ENCODE assay signal across 9 cellular contexts in genomic region chr3:129027544-129027880, GRCh38. TPM values are rescaled to one million over a fixed set of nuclear protein-coding genes. Genes with fewer than 3 reads are reported as not detected.
A peak's percentile ranks its signal among the peaks of the same experiment; 100 is the strongest.
DNase-seq lines count a peak whose midpoint lies in the region; ATAC-seq, FAIRE-seq and TF ChIP-seq lines count a peak whose summit lies in the region.
"Had no signal": no experiment of that assay in that cellular context is flagged by ENCODE, and none has a peak within 500 bp of the region (broad histone marks: within the 10 kb centered on the region; RNA-seq: fewer than 3 reads in every experiment).

No MANE protein-coding gene starts in this region.

- H2BK120ac ChIP-seq in mesendoderm (ENCODE audit: low read depth, low read length) = no peak overlapping the region

- no peak overlapping the region for H2BK5ac ChIP-seq in mesendoderm (ENCODE audit: low read length)

- CTCF ChIA-PET in GM12878 (lab: Yijun Ruan, JAX) = interaction anchor here (0.8 to 3.5 kb wide), 11 partner anchors 8 to 289 kb away, joined by 3 to 39 read pairs (median 4); partner anchors contain the start of gene CFAP92
- CTCF ChIA-PET in GM10248 (lab: Yijun Ruan, JAX) = interaction anchor here (0.7 to 7.6 kb wide), 14 partner anchors 9 to 218 kb away, joined by 3 to 36 read pairs (median 4); no protein-coding TSS in a partner anchor

- in situ Hi-C loops in GM12878 (cut with MboI) = no loop called here

- H3K18ac ChIP-seq in mesendoderm (ENCODE audit: low read length) = peak overlapping the region; percentile 11

- FAIRE-seq in GM12878 (lab: Jason Lieb, UNC) = no peak

- TF ChIP-seq RAD21 in GM12878 (IDR thresholded peaks at IDR 0.05; ENCODE audit: insufficient read depth, low read depth, low read length) = no peak

- BruUV-seq in GM12878 (replicated peaks; lab: Mats Ljungman, UMichigan) = no TSS peak

- no peak overlapping the region for H2AK5ac ChIP-seq in mesendoderm (ENCODE audit: low read length)

- no peaks in the 10 kb centered on the region for H4K20me1 ChIP-seq in GM12878 (ENCODE audit: control insufficient read depth, insufficient read depth)

- H3K56ac ChIP-seq in mesendoderm (ENCODE audit: low read length) = no peak overlapping the region

- no peak for DNase-seq in right atrium auricular region (ENCODE audit: low spot score)
- no peak for DNase-seq in left ventricle myocardium superior
- no peak for DNase-seq in GM12878 (ENCODE audit: low read depth, low spot score)
- DNase-seq in mesendoderm = no peak
- no peak for DNase-seq in vagina (ENCODE audit: extremely low spot score in 2 of 2)
- DNase-seq in AG08396 (ENCODE audit: low spot score) = no peak
- DNase-seq in stimulated activated naive CD4-positive, alpha-beta T cell treated with Interleukin-2 at 50 U/mL for 16 hours (lab: John Stamatoyannopoulos, UW) = no peak
- DNase-seq in GM10248 (ENCODE audit: extremely low spot score) = no peak

- no peak overlapping the region for H4K8ac ChIP-seq in mesendoderm (ENCODE audit: low read depth, low read length)

- SMC1A ChIA-PET in GM12878 (lab: Charles Lee; ENCODE audit: uncharacterized antibody, unreplicated experiment) = interaction anchor here (0.6 to 1.7 kb wide), 3 partner anchors 25 to 220 kb away, joined by 3 to 8 read pairs (median 3); no protein-coding TSS in a partner anchor

- H3K4me3 ChIP-seq in right atrium auricular region = peak overlapping the region; percentile 48 to 60
- H3K4me3 ChIP-seq in GM12878 = peak overlapping the region; percentile 74
- no peak overlapping the region for H3K4me3 ChIP-seq in mesendoderm (ENCODE audit: low read length)
- peak overlapping the region; percentile 39 to 52 for H3K4me3 ChIP-seq in vagina

- H3K27ac ChIP-seq in right atrium auricular region = peak overlapping the region; percentile 3 to 72
- no peak overlapping the region for H3K27ac ChIP-seq in GM12878 (ENCODE audit: control insufficient read depth, insufficient read depth)
- H3K27ac ChIP-seq in mesendoderm (ENCODE audit: low read depth, low read length) = no peak overlapping the region
- H3K27ac ChIP-seq in vagina = peak overlapping the region; percentile 60
- H3K27ac ChIP-seq: epithelial cell of prostate had no signal

- H3K4ac ChIP-seq in mesendoderm (ENCODE audit: low read depth, low read length) = no peak overlapping the region

- RAD21 ChIA-PET in GM12878 (lab: Charles Lee; ENCODE audit: unreplicated experiment) = no interaction called here

- H3K36me3 ChIP-seq in right atrium auricular region (no peaks in the 10 kb centered on the region), GM12878 (ENCODE audit: control insufficient read depth in 2 of 2, insufficient read depth in 2 of 2, low read length in 1 of 2) (no peaks in the 10 kb centered on the region), mesendoderm (ENCODE audit: control insufficient read depth, insufficient read depth, low read length) (no peaks in the 10 kb centered on the region), vagina (no peaks in the 10 kb centered on the region)

- H4K5ac ChIP-seq in mesendoderm (ENCODE audit: low read length) = no peak overlapping the region

- no peak for TF ChIP-seq CTCF in right atrium auricular region (IDR thresholded peaks at IDR 0.05)
- no peak for TF ChIP-seq CTCF in GM12878 (IDR thresholded peaks at IDR 0.05 in 2 of 3, conservative IDR thresholded peaks at IDR 0.05 in 1 of 3; ENCODE audit: control insufficient read depth in 2 of 3, extremely low read depth in 1 of 3, insufficient read depth in 1 of 3, low read depth in 3 of 3, low read length in 3 of 3)
- TF ChIP-seq CTCF in vagina (IDR thresholded peaks at IDR 0.05) = no peak
- no peak for TF ChIP-seq CTCF in GM10248 (IDR thresholded peaks at IDR 0.05; ENCODE audit: control extremely low read depth, extremely low read depth, low read depth, missing control alignments)

- ATAC-seq in left ventricle myocardium superior (no peak), GM12878 (no peak)

- POLR2A ChIA-PET in GM12878 (lab: Charles Lee) = interaction anchor here (0.6 to 2.2 kb wide), 4 partner anchors 11 to 124 kb away, joined by 3 to 10 read pairs (median 4); no protein-coding TSS in a partner anchor
- POLR2A ChIA-PET in GM10248 (lab: Yijun Ruan, JAX) = no interaction called here

- TF ChIP-seq POLR2A in GM12878 (IDR thresholded peaks at IDR 0.05; ENCODE audit: low read depth, low read length) (no peak), vagina (IDR thresholded peaks at IDR 0.05) (no peak)

- WGBS in GM12878 (ENCODE audit: insufficient coverage, insufficient replicate concordance, low lambda C conversion rate, missing lambda C conversion rate) = 77% methylated on average over 15 of the region's 15 CpGs
- WGBS in mesendoderm (ENCODE audit: extremely low coverage, insufficient coverage, low lambda C conversion rate) = no CpG with 5 or more reads among the region's 15 CpGs

- no peak overlapping the region for H2BK15ac ChIP-seq in mesendoderm (replicated peaks; ENCODE audit: low read depth)

- intact Hi-C loops in left ventricle myocardium superior (cut with micrococcal nuclease) = no loop called here
- intact Hi-C loops in GM12878 (cut with micrococcal nuclease; ENCODE audit: unreplicated experiment) = no loop called here
- intact Hi-C loops in vagina (cut with DNase I) = no loop called here

- H3K9ac ChIP-seq in GM12878 (ENCODE audit: control insufficient read depth, insufficient read depth, low read length) (0 out of 2 replicates have a peak overlapping the region, but pooled peaks have one; percentile 44), mesendoderm (ENCODE audit: low read length) (peak overlapping the region; percentile 38)

- H3K79me2 ChIP-seq in GM12878 (ENCODE audit: control insufficient read depth, insufficient read depth, low read length) (no peaks in the 10 kb centered on the region), mesendoderm (ENCODE audit: control insufficient read depth, insufficient read depth, low read length) (no peaks in the 10 kb centered on the region)

- no peaks in the 10 kb centered on the region for H3K27me3 ChIP-seq in right atrium auricular region
- no peaks in the 10 kb centered on the region for H3K27me3 ChIP-seq in GM12878 (replicated peaks in 1 of 2; ENCODE audit: control insufficient read depth in 2 of 2, insufficient read depth in 2 of 2, low read length in 1 of 2)
- H3K27me3 ChIP-seq in mesendoderm (ENCODE audit: insufficient read depth, low read length, poor library complexity) = no peaks in the 10 kb centered on the region
- no peaks in the 10 kb centered on the region for H3K27me3 ChIP-seq in vagina

- H3K4me1 ChIP-seq in right atrium auricular region (peaks cover 0 to 43% of the 10 kb centered on the region in 2 donors), GM12878 (ENCODE audit: control insufficient read depth, insufficient read depth, low read length) (peaks cover 5% of the 10 kb centered on the region), mesendoderm (ENCODE audit: control insufficient read depth, low read depth, low read length) (peaks cover 1% of the 10 kb centered on the region), vagina (peaks cover 47% of the 10 kb centered on the region)

- no peak for TF ChIP-seq EP300 in GM12878 (IDR thresholded peaks at IDR 0.05; ENCODE audit: borderline replicate concordance in 1 of 2, control insufficient read depth in 1 of 2, low read depth in 2 of 2, low read length in 2 of 2)

- H3K9me3 ChIP-seq in right atrium auricular region = no peaks in the 10 kb centered on the region
- H3K9me3 ChIP-seq in GM12878 (replicated peaks; ENCODE audit: control insufficient read depth, insufficient read depth, low read length) = no peaks in the 10 kb centered on the region; the same call in 2 of the 3 replicates
- H3K9me3 ChIP-seq in vagina = no peaks in the 10 kb centered on the region

- H3K4me2 ChIP-seq in GM12878 (ENCODE audit: control insufficient read depth, insufficient read depth) (peak overlapping the region; percentile 98), mesendoderm (ENCODE audit: low read length) (peak overlapping the region; percentile 44)

- peak overlapping the region; percentile 75 for H2AFZ ChIP-seq in GM12878 (ENCODE audit: control insufficient read depth, low read depth, low read length)

- H3K79me1 ChIP-seq in mesendoderm (ENCODE audit: low read length) = no peaks in the 10 kb centered on the region

- H3K23ac ChIP-seq in mesendoderm (ENCODE audit: low read length) = no peak overlapping the region

RNA-seq across cellular contexts. Expression of gene EFCC1, which starts 26.4 kb away (rescaled TPM):
- total RNA-seq in right atrium auricular region (1 to 10 TPM; 1.2 to 1.5 TPM), left ventricle myocardium superior (3.0 TPM), GM12878 (2014; rRNA removed) (not detected in 2 replicates), GM12878 (2014; rRNA removed; fragmentation: Illumina TruSeq; extraction: Trizol) (not detected in 2 replicates), GM12878 (2021) (not detected in 2 replicates), vagina (3.7 TPM)
- not detected in 2 replicates for total RNA-seq in GM12878 (2013; cell fraction: nucleolus; rRNA removed)
- not detected for polyA plus RNA-seq in GM12878 (2011; ENCODE audit: low read depth)
- polyA plus RNA-seq in GM12878 (2011; rRNA removed) (not detected in 2 replicates), GM12878 (2014; fragmentation: Illumina TruSeq; extraction: Trizol) (not detected in 2 replicates), GM12878 (2014; fragmentation: Nextera tagmentation; extraction: Ambion mirVana) (not detected), GM12878 (2014; rRNA removed) (not detected in 2 replicates), GM12878 (2016; fragmentation: Nextera tagmentation; extraction: Ambion mirVana) (not detected)
- not detected in 2 replicates for polyA plus RNA-seq in GM12878 (2011; cell fraction: cytosol; rRNA removed)
- not detected in 2 replicates for polyA plus RNA-seq in GM12878 (2011; cell fraction: nucleus; rRNA removed)
- polyA plus RNA-seq in GM12878 (2012) = not detected in 2 replicates
- not detected in 2 replicates for polyA minus RNA-seq in GM12878 (2011; rRNA and poly(A)+ RNA removed)
- not detected in 2 replicates for polyA minus RNA-seq in GM12878 (2011; cell fraction: cytosol; rRNA and poly(A)+ RNA removed)
- not detected in 2 replicates for polyA minus RNA-seq in GM12878 (2011; cell fraction: nucleus; rRNA and poly(A)+ RNA removed)
- polyA plus RNA-seq in mesendoderm (2013, experiment 1 of 2) = not detected
- polyA plus RNA-seq in mesendoderm (2013, experiment 2 of 2) = not detected

RNA-seq across cellular contexts. Expression of gene GP9, which starts 33.1 kb away (rescaled TPM):
- total RNA-seq in right atrium auricular region = not detected
- total RNA-seq in left ventricle myocardium superior = not detected
- total RNA-seq in GM12878 (2013; cell fraction: nucleolus; rRNA removed) = not detected in 2 replicates
- not detected in 2 replicates for total RNA-seq in GM12878 (2014; rRNA removed)
- total RNA-seq in GM12878 (2014; rRNA removed; fragmentation: Illumina TruSeq; extraction: Trizol) = not detected in 2 replicates
- not detected in 2 replicates for total RNA-seq in GM12878 (2021)
- polyA plus RNA-seq in GM12878 (2011; ENCODE audit: low read depth) = not detected
- not detected in 2 replicates for polyA plus RNA-seq in GM12878 (2011; rRNA removed)
- not detected in 2 replicates for polyA plus RNA-seq in GM12878 (2011; cell fraction: cytosol; rRNA removed)
- polyA plus RNA-seq in GM12878 (2011; cell fraction: nucleus; rRNA removed) = not detected in 2 replicates
- polyA plus RNA-seq in GM12878 (2012) = not detected in 2 replicates
- not detected in 2 replicates for polyA plus RNA-seq in GM12878 (2014; fragmentation: Illumina TruSeq; extraction: Trizol)
- polyA plus RNA-seq in GM12878 (2014; fragmentation: Nextera tagmentation; extraction: Ambion mirVana) = not detected
- 0.15 TPM in 1 of 2 replicates, not detected in the other for polyA plus RNA-seq in GM12878 (2014; rRNA removed)
- polyA plus RNA-seq in GM12878 (2016; fragmentation: Nextera tagmentation; extraction: Ambion mirVana) = not detected
- not detected in 2 replicates for polyA minus RNA-seq in GM12878 (2011; rRNA and poly(A)+ RNA removed)
- polyA minus RNA-seq in GM12878 (2011; cell fraction: cytosol; rRNA and poly(A)+ RNA removed) = not detected in 2 replicates
- polyA minus RNA-seq in GM12878 (2011; cell fraction: nucleus; rRNA and poly(A)+ RNA removed) = not detected in 2 replicates
- not detected for polyA plus RNA-seq in mesendoderm (2013, experiment 1 of 2)
- polyA plus RNA-seq in mesendoderm (2013, experiment 2 of 2) = not detected
- not detected for total RNA-seq in vagina

RNA-seq across cellular contexts. Expression of gene CFAP92, which starts 33.6 kb away (rescaled TPM):
- total RNA-seq in right atrium auricular region (not detected), left ventricle myocardium superior (0.27 TPM), GM12878 (2014; rRNA removed) (not detected in 2 replicates), GM12878 (2014; rRNA removed; fragmentation: Illumina TruSeq; extraction: Trizol) (not detected in 2 replicates), GM12878 (2021) (not detected in 2 replicates), vagina (not detected)
- total RNA-seq in GM12878 (2013; cell fraction: nucleolus; rRNA removed) = 0.17 TPM in 1 of 2 replicates, not detected in the other
- polyA plus RNA-seq in GM12878 (2011; ENCODE audit: low read depth) = not detected
- polyA plus RNA-seq in GM12878 (2011; rRNA removed) (0.22 TPM in 1 of 2 replicates, not detected in the other), GM12878 (2014; fragmentation: Illumina TruSeq; extraction: Trizol) (not detected in 2 replicates), GM12878 (2014; fragmentation: Nextera tagmentation; extraction: Ambion mirVana) (under 1 TPM in 1 of 2 experiments, not detected in 1; 0.05 TPM), GM12878 (2014; rRNA removed) (not detected in 2 replicates), GM12878 (2016; fragmentation: Nextera tagmentation; extraction: Ambion mirVana) (under 1 TPM; 0.14 to 0.52 TPM)
- not detected in 2 replicates for polyA plus RNA-seq in GM12878 (2011; cell fraction: cytosol; rRNA removed)
- not detected in 2 replicates for polyA plus RNA-seq in GM12878 (2011; cell fraction: nucleus; rRNA removed)
- not detected in 2 replicates for polyA plus RNA-seq in GM12878 (2012)
- 0.05 TPM in 1 of 2 replicates, not detected in the other for polyA minus RNA-seq in GM12878 (2011; rRNA and poly(A)+ RNA removed)
- not detected in 2 replicates for polyA minus RNA-seq in GM12878 (2011; cell fraction: cytosol; rRNA and poly(A)+ RNA removed)
- not detected in 2 replicates for polyA minus RNA-seq in GM12878 (2011; cell fraction: nucleus; rRNA and poly(A)+ RNA removed)
- polyA plus RNA-seq in mesendoderm (2013, experiment 1 of 2) = 0.60 TPM
- polyA plus RNA-seq in mesendoderm (2013, experiment 2 of 2) = 0.38 TPM

Comparison
In these comparisons a context has a peak if more than half of its experiments do, and no peak if none do; other contexts are left out.
1. H3K27ac ChIP-seq: peak in right atrium auricular region (2 of 2) and vagina (single experiment); none in GM12878 (single experiment) and mesendoderm (single experiment).